ENCODE assay signal across 7 cellular contexts in the genomic region with DNA sequence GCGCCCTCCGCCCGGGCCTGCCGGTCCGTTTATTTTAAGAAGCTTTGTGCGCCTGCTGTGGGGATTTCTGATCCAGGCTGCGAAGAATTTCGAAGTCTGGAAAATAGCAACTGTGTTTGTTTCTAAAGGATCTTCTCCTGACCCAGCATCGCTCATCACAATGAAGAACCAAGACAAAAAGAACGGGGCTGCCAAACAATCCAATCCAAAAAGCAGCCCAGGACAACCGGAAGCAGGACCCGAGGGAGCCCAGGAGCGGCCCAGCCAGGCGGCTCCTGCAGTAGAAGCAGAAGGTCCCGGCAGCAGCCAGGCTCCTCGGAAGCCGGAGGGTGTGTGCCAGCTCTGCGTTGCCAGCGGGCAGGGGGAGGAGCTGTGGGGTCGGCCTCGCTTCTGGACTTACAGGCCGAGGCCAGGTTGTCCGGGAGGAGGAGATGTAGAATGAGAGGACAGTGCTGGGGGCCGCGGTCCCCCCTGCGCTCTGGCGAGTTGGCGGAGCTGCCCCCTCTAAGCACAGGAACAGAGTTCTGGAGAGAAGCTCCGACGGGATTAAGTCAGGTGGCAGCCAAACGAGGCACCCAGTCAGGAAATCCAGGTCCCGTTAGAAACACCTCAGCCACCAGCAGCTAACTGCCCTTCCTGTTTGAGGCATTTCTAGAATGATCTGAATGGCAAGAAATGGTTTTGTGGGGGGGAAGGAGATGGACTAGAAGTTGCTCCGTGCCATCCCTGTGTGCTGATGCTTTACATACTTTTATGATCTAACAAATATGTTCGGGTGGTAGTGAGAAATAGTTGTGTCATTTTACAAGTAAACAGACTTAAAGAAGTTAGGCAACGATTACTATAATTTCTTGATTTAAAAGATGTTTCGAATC. TPM values are rescaled to one million over a fixed set of nuclear protein-coding genes. Genes with fewer than 3 reads are reported as not detected.
DNase-seq lines count a peak whose midpoint lies in the region; ATAC-seq and TF ChIP-seq lines count a peak whose summit lies in the region.

No MANE protein-coding gene starts in this region.

- H2BK120ac ChIP-seq in mesendoderm (ENCODE audit: low read depth, low read length) = no peak overlapping the region

- peaks cover 20% of the 10 kb centered on the region for H3K79me1 ChIP-seq in mesendoderm (ENCODE audit: low read length)

- no peak for TF ChIP-seq CTCF in GM12865 (IDR thresholded peaks at IDR 0.05; ENCODE audit: insufficient read depth, low read depth, low read length, missing control alignments)
- TF ChIP-seq CTCF in endothelial cell (IDR thresholded peaks at IDR 0.05; ENCODE audit: unreplicated experiment) = no peak

- H3K56ac ChIP-seq in mesendoderm (ENCODE audit: low read length) = peak overlapping the region; percentile 97

- H4K5ac ChIP-seq in mesendoderm (ENCODE audit: low read length) = no peak overlapping the region

- no peaks in the 10 kb centered on the region for H3K36me3 Mint-ChIP-seq in IgD-negative memory B cell
- peaks cover 43% of the 10 kb centered on the region for H3K36me3 Mint-ChIP-seq in endothelial cell (ENCODE audit: low read depth, unreplicated experiment)

- DNase-seq in GM12865 (ENCODE audit: low read depth) (peak; percentile 59), endothelial cell (ENCODE audit: low spot score) (peak; percentile 48), mesendoderm (peak; percentile 63)
- DNase-seq in activated CD4-positive, alpha-beta T cell treated with anti-CD3 and anti-CD28 coated beads, Interleukin-2, amount 50 U/mL, for 1 hour = peak; percentile 21

- H3K27me3 ChIP-seq in mesendoderm (ENCODE audit: insufficient read depth, low read length, poor library complexity) = no peaks in the 10 kb centered on the region

- peaks cover 7% of the 10 kb centered on the region for H3K36me3 ChIP-seq in mesendoderm (ENCODE audit: control insufficient read depth, insufficient read depth, low read length)

- H3K79me2 ChIP-seq in mesendoderm (ENCODE audit: control insufficient read depth, insufficient read depth, low read length) = peaks cover 29% of the 10 kb centered on the region

- peaks cover 9% of the 10 kb centered on the region for H3K4me1 ChIP-seq in mesendoderm (ENCODE audit: control insufficient read depth, low read depth, low read length)

- no peak overlapping the region for H2AK5ac ChIP-seq in mesendoderm (ENCODE audit: low read length)

- H3K27ac ChIP-seq in mesendoderm (ENCODE audit: low read depth, low read length) (peak overlapping the region; percentile 94), temporal lobe (ENCODE audit: low read depth, low read length) (peak overlapping the region; percentile 86)

- no CpG with 5 or more reads among the region's 36 CpGs for WGBS in mesendoderm (ENCODE audit: extremely low coverage, insufficient coverage, low lambda C conversion rate)

- H4K8ac ChIP-seq in mesendoderm (ENCODE audit: low read depth, low read length) = no peak overlapping the region

- peak overlapping the region; percentile 82 to 96 (median 94) for H3K4me3 Mint-ChIP-seq in IgD-negative memory B cell
- H3K4me3 Mint-ChIP-seq in endothelial cell (ENCODE audit: unreplicated experiment) = peak overlapping the region; percentile 92

- H3K4me1 Mint-ChIP-seq in IgD-negative memory B cell (peaks cover 22 to 41% (median 33%) of the 10 kb centered on the region in 3 donors), endothelial cell (ENCODE audit: unreplicated experiment) (peaks cover 31% of the 10 kb centered on the region)

- no peak overlapping the region for H2BK5ac ChIP-seq in mesendoderm (ENCODE audit: low read length)

- H3K4me3 ChIP-seq in GM12865 (ENCODE audit: low read depth, low read length) (peak overlapping the region; percentile 90), mesendoderm (ENCODE audit: low read length) (peak overlapping the region; percentile 89)

- H3K9me3 Mint-ChIP-seq in IgD-negative memory B cell (no peaks in the 10 kb centered on the region), endothelial cell (ENCODE audit: unreplicated experiment) (no peaks in the 10 kb centered on the region)

- peak overlapping the region; percentile 89 for H3K23ac ChIP-seq in mesendoderm (ENCODE audit: low read length)

- H3K18ac ChIP-seq in mesendoderm (ENCODE audit: low read length) = peak overlapping the region; percentile 77

- no peak overlapping the region for H2BK15ac ChIP-seq in mesendoderm (replicated peaks; ENCODE audit: low read depth)

- H3K4ac ChIP-seq in mesendoderm (ENCODE audit: low read depth, low read length) = peak overlapping the region; percentile 83

- H3K27ac Mint-ChIP-seq in IgD-negative memory B cell = peak overlapping the region; percentile 94 to 99 (median 97)
- H3K27ac Mint-ChIP-seq in endothelial cell (ENCODE audit: unreplicated experiment) = peak overlapping the region; percentile 91

- H3K4me2 ChIP-seq in mesendoderm (ENCODE audit: low read length) = peak overlapping the region; percentile 91

- peak overlapping the region; percentile 88 for H3K9ac ChIP-seq in mesendoderm (ENCODE audit: low read length)

- no peak for ATAC-seq in HG02884 (IDR thresholded peaks at IDR 0.05; ENCODE audit: unreplicated experiment)

- H3K27me3 Mint-ChIP-seq in IgD-negative memory B cell (no peaks in the 10 kb centered on the region), endothelial cell (ENCODE audit: unreplicated experiment) (peaks cover 8% of the 10 kb centered on the region)

RNA-seq across cellular contexts. Expression of a gene that starts 0.9 kb away (rescaled TPM):
- 29.1 TPM for polyA plus RNA-seq in IgD-negative memory B cell
- 65.3 TPM for total RNA-seq in endothelial cell (ENCODE audit: unreplicated experiment)
- polyA plus RNA-seq in mesendoderm (2013, experiment 1 of 2) = 29.1 TPM
- 28.4 TPM for polyA plus RNA-seq in mesendoderm (2013, experiment 2 of 2)
- 12.5 TPM for total RNA-seq in temporal lobe

RNA-seq across cellular contexts. Expression of a gene that starts 20.0 kb away (rescaled TPM):
- polyA plus RNA-seq in IgD-negative memory B cell = 14.0 TPM
- total RNA-seq in endothelial cell (ENCODE audit: unreplicated experiment) = 22.9 TPM
- polyA plus RNA-seq in mesendoderm (2013, experiment 1 of 2) = 12.9 TPM
- 12.8 TPM for polyA plus RNA-seq in mesendoderm (2013, experiment 2 of 2)
- 18.9 TPM for total RNA-seq in temporal lobe

RNA-seq across cellular contexts. Expression of a gene that starts 25.0 kb away (rescaled TPM):
- 1.7 TPM for polyA plus RNA-seq in IgD-negative memory B cell
- total RNA-seq in endothelial cell (ENCODE audit: unreplicated experiment) (1.9 TPM), temporal lobe (2.5 TPM)
- polyA plus RNA-seq in mesendoderm (2013, experiment 1 of 2) = 3.1 TPM
- polyA plus RNA-seq in mesendoderm (2013, experiment 2 of 2) = 2.8 TPM

RNA-seq across cellular contexts. Expression of a gene that starts 28.5 kb away (rescaled TPM):
- not detected for polyA plus RNA-seq in IgD-negative memory B cell
- total RNA-seq in endothelial cell (ENCODE audit: unreplicated experiment) = not detected
- not detected for polyA plus RNA-seq in mesendoderm (2013, experiment 1 of 2)
- not detected for polyA plus RNA-seq in mesendoderm (2013, experiment 2 of 2)
- not detected for total RNA-seq in temporal lobe

RNA-seq across cellular contexts. Expression of a gene that starts 41.7 kb away (rescaled TPM):
- 7.2 TPM for polyA plus RNA-seq in IgD-negative memory B cell
- total RNA-seq in endothelial cell (ENCODE audit: unreplicated experiment) (23.2 TPM), temporal lobe (10.6 TPM)
- polyA plus RNA-seq in mesendoderm (2013, experiment 1 of 2) = 7.2 TPM
- polyA plus RNA-seq in mesendoderm (2013, experiment 2 of 2) = 7.4 TPM
